8 cellular contexts compared by ENCODE assay signal in genomic region chr6:42043787-42044475, GRCh38. TPM values are rescaled to one million over a fixed set of nuclear protein-coding genes. Genes with fewer than 3 reads are reported as not detected.
A peak's percentile ranks its signal among the peaks of the same experiment; 100 is the strongest.
DNase-seq lines count a peak whose midpoint lies in the region; TF ChIP-seq lines count a peak whose summit lies in the region.

No MANE protein-coding gene starts in this region.

- DNase-seq in Caco-2, result peak; percentile 88 to 93
- DNase-seq in GM23248, result peak; percentile 85
- peak; percentile 96 for DNase-seq in NAMALWA (ENCODE audit: low spot score)
- peak; percentile 83 for DNase-seq in SK-N-DZ (ENCODE audit: low spot score)
- DNase-seq in activated naive CD4-positive, alpha-beta T cell (lab: John Stamatoyannopoulos, UW), result peak; percentile 85 to 93 (median 90)
- peak; percentile 85 for DNase-seq in germinal center (ENCODE audit: low spot score)
- DNase-seq in osteocyte (ENCODE audit: extremely low spot score, unreplicated experiment), result peak; percentile 95
- peak; percentile 83 to 90 for DNase-seq in tibial artery

- no peaks in the 10 kb centered on the region for H4K20me1 ChIP-seq in GM23248 (ENCODE audit: insufficient read depth)

- H3K9ac ChIP-seq in GM23248, result no peak overlapping the region

- H3K36me3 ChIP-seq in Caco-2 (ENCODE audit: control insufficient read depth, insufficient read depth, low read length), result no peaks in the 10 kb centered on the region
- no peaks in the 10 kb centered on the region for H3K36me3 ChIP-seq in GM23248 (ENCODE audit: low read depth)
- H3K36me3 ChIP-seq in tibial artery, result peaks cover 0 to 21% (median 0%) of the 10 kb centered on the region in 3 donors

- in situ Hi-C loops in GM23248 (cut with MboI), result loop anchor here (25.0 kb wide), 2 partner anchors 207 to 682 kb away; no protein-coding TSS in a partner anchor

- H3K36me3 Mint-ChIP-seq in Caco-2 (ENCODE audit: insufficient read depth, unreplicated experiment), result no peaks in the 10 kb centered on the region
- H3K36me3 Mint-ChIP-seq in osteocyte (ENCODE audit: unreplicated experiment), result peaks cover 3% of the 10 kb centered on the region

- H3K9me3 ChIP-seq in Caco-2, result no peaks in the 10 kb centered on the region
- H3K9me3 ChIP-seq in GM23248 (ENCODE audit: low read depth), result no peaks in the 10 kb centered on the region
- H3K9me3 ChIP-seq in tibial artery, result no peaks in the 10 kb centered on the region

- 0 out of 2 replicates have a peak overlapping the region, but pooled peaks have one; percentile 9 for H3K4me3 ChIP-seq in Caco-2 (ENCODE audit: low read depth, low read length)
- H3K4me3 ChIP-seq in GM23248, result no peak overlapping the region
- H3K4me3 ChIP-seq in tibial artery, result no peak overlapping the region

- no peaks in the 10 kb centered on the region for H3K27me3 Mint-ChIP-seq in Caco-2 (ENCODE audit: insufficient read depth, unreplicated experiment)
- H3K27me3 Mint-ChIP-seq in osteocyte (ENCODE audit: unreplicated experiment), result no peaks in the 10 kb centered on the region

- TF ChIP-seq CTCF in Caco-2 (IDR thresholded peaks at IDR 0.05; ENCODE audit: insufficient read depth in 1 of 2, low read depth in 1 of 2, low read length in 1 of 2, severe bottlenecking in 1 of 2, unreplicated experiment in 1 of 2), result peak; percentile 90 to 92
- TF ChIP-seq CTCF in osteocyte (IDR thresholded peaks at IDR 0.05), result peak; percentile 97
- peak; percentile 90 to 93 for TF ChIP-seq CTCF in tibial artery (IDR thresholded peaks at IDR 0.05)

- H3K9me3 Mint-ChIP-seq in Caco-2 (ENCODE audit: unreplicated experiment) (no peaks in the 10 kb centered on the region), osteocyte (ENCODE audit: unreplicated experiment) (no peaks in the 10 kb centered on the region)

- H3K4me1 ChIP-seq in Caco-2 (peaks cover 17% of the 10 kb centered on the region), GM23248 (ENCODE audit: insufficient read depth) (no peaks in the 10 kb centered on the region), tibial artery (peaks cover 4 to 70% (median 43%) of the 10 kb centered on the region in 4 donors)

- H3K4me1 Mint-ChIP-seq in Caco-2 (ENCODE audit: low read depth, unreplicated experiment) (peaks cover 9% of the 10 kb centered on the region), osteocyte (ENCODE audit: unreplicated experiment) (peaks cover 63% of the 10 kb centered on the region)

- peak overlapping the region; percentile 95 for H3K27ac Mint-ChIP-seq in Caco-2 (ENCODE audit: unreplicated experiment)
- H3K27ac Mint-ChIP-seq in osteocyte (ENCODE audit: unreplicated experiment), result peak overlapping the region; percentile 80

- BruUV-seq in Caco-2 (replicated peaks; lab: Mats Ljungman, UMichigan), result TSS peak; percentile 90

- POLR2A ChIA-PET in Caco-2 (lab: Charles Lee), result interaction anchor here (0.7 to 1.3 kb wide), 3 partner anchors 104 to 138 kb away, joined by 3 read pairs; partner anchors contain the start of gene MED20

- H3K4me3 Mint-ChIP-seq in Caco-2 (ENCODE audit: unreplicated experiment), result peak overlapping the region; percentile 76
- H3K4me3 Mint-ChIP-seq in osteocyte (ENCODE audit: unreplicated experiment), result peak overlapping the region; percentile 42

- H3K27ac ChIP-seq in GM23248 (no peak overlapping the region), tibial artery (peak overlapping the region; percentile 79 to 87)

- H2AFZ ChIP-seq in GM23248, result peak overlapping the region; percentile 38

- H3K27me3 ChIP-seq in Caco-2 (replicated peaks; ENCODE audit: control insufficient read depth, insufficient read depth, low read length) (no peaks in the 10 kb centered on the region), GM23248 (replicated peaks; ENCODE audit: insufficient read depth) (no peaks in the 10 kb centered on the region), tibial artery (no peaks in the 10 kb centered on the region)

- no peaks in the 10 kb centered on the region for H3K9me2 ChIP-seq in GM23248 (ENCODE audit: insufficient read depth)

- 41 to 42% methylated on average over 19 to 21 of the region's 21 CpGs for WGBS in GM23248 (ENCODE audit: low coverage in 1 of 2, low lambda C conversion rate in 2 of 2, missing lambda C conversion rate in 2 of 2), 2 experiments

- H3K79me2 ChIP-seq in GM23248 (ENCODE audit: insufficient read depth), result no peaks in the 10 kb centered on the region

- no peak overlapping the region for H3K4me2 ChIP-seq in GM23248 (ENCODE audit: unreplicated experiment)

- H3F3A ChIP-seq in GM23248 (ENCODE audit: insufficient read depth), result no peaks in the 10 kb centered on the region; the same call in 1 of the 2 replicates

- CTCF ChIA-PET in Caco-2 (lab: Charles Lee), result interaction anchor here (0.7 to 2.8 kb wide), 11 partner anchors 50 to 264 kb away, joined by 3 to 18 read pairs (median 6); partner anchors contain the start of genes BYSL, CCND3, FRS3 and MED20

- intact Hi-C loops in Caco-2 (cut with micrococcal nuclease; ENCODE audit: unreplicated experiment), result loop anchor here (1.0 to 2.0 kb wide), 7 partner anchors 103 to 309 kb away; partner anchors contain the start of genes BYSL, CCND3, MED20 and PRICKLE4
- intact Hi-C loops in tibial artery (cut with DNase I; ENCODE audit: low total_unique reads), result loop anchor here (2.0 to 5.0 kb wide), 3 partner anchors 103 to 262 kb away; partner anchors contain the start of genes BYSL, CCND3, MED20 and PRICKLE4

RNA-seq across cellular contexts. Expression of gene TAF8, which starts 6.4 kb away (rescaled TPM):
- total RNA-seq in Caco-2 (2022), result 35.0 and 37.7 TPM in 2 replicates
- total RNA-seq in GM23248 (2014; rRNA removed; shearing (Covaris generic)), result 8.6 and 17.2 TPM in 2 replicates
- polyA plus RNA-seq in GM23248 (2016; fragmentation: Nextera tagmentation; extraction: Ambion mirVana), result 6.9 and 7.4 TPM in 2 replicates
- polyA plus RNA-seq in SK-N-DZ (2014; cell fraction: cytosol; rRNA removed), result 25.6 and 30.2 TPM in 2 replicates
- 13.6 and 21.1 TPM in 2 replicates for polyA plus RNA-seq in SK-N-DZ (2014; cell fraction: nucleus; rRNA removed)
- total RNA-seq in osteocyte, result 27.6 and 29.2 TPM in 2 replicates
